In the genomic region with DNA sequence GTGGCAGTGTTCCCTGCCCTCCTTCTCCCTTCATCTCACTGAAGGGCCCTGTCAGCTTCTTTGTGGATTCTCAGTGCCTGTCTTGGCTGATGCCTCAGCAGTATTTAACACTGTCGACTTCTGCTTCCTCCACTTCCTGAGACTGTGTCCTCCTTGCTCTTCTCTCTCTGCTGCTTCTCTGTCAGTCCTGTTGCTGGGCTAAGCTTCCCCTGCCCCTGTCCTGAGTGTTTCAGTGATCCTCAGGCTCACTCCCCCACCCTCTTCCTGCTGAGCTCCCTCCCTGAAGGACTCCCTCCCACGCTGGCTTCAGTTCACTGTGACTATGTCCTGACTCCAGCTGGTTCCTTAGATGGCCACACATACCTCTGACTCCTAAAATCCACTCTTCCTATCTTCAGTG, we compare ENCODE assay signal across 10 cellular contexts.
DNase-seq lines count a peak whose midpoint lies in the region; ATAC-seq and TF ChIP-seq lines count a peak whose summit lies in the region.
"Had no signal": no experiment of that assay in that cellular context is flagged by ENCODE, and none has a peak within 500 bp of the region (broad histone marks: within the 10 kb centered on the region; RNA-seq: fewer than 3 reads in every experiment).

No MANE protein-coding gene starts in this region.

- peak overlapping the region; percentile 63 for H3K27ac Mint-ChIP-seq in stimulated activated memory B cell treated with anti-CD40 and anti-IgM and Interleukin-4, amounts not matched to agents 10 μg/mL and 1 μg/mL and 100 μg/mL, for 72 hours

- H3K9me3 Mint-ChIP-seq in stimulated activated memory B cell treated with anti-CD40 and anti-IgM and Interleukin-4, amounts not matched to agents 10 μg/mL and 1 μg/mL and 100 μg/mL, for 72 hours: no peaks in the 10 kb centered on the region

- H3K4me1 ChIP-seq in ascending aorta: no peaks in the 10 kb centered on the region

- H3K27ac ChIP-seq in ascending aorta: peak overlapping the region; percentile 37 to 58

- H3K4me3 Mint-ChIP-seq in stimulated activated memory B cell treated with anti-CD40 and anti-IgM and Interleukin-4, amounts not matched to agents 10 μg/mL and 1 μg/mL and 100 μg/mL, for 72 hours: no peak overlapping the region

- peaks cover 28% of the 10 kb centered on the region for H3K4me1 Mint-ChIP-seq in stimulated activated memory B cell treated with anti-CD40 and anti-IgM and Interleukin-4, amounts not matched to agents 10 μg/mL and 1 μg/mL and 100 μg/mL, for 72 hours

- DNase-seq in SKM-1 (lab: John Stamatoyannopoulos, UW; ENCODE audit: unreplicated experiment) (peak; percentile 1), SKM-1 treated with dmso at 0.1 percent for 144 hours (lab: John Stamatoyannopoulos, UW; ENCODE audit: unreplicated experiment) (no peak), ascending aorta (ENCODE audit: low spot score in 2 of 2) (peak in 1 of 2 donors; percentile 76), left lobe of liver (ENCODE audit: low spot score) (no peak), activated gamma-delta T cell treated with Interleukin-2 at 50 U/mL for 16 hours (no peak), middle frontal gyrus (ENCODE audit: extremely low spot score, low spot score) (no peak)
- no peak for DNase-seq in effector CD8-positive, alpha-beta T cell (lab: John Stamatoyannopoulos, UW)
- DNase-seq: NCI-H526, T-helper 9 cell had no signal

- ATAC-seq in left lobe of liver: peak; percentile 51
- no peak for ATAC-seq in stimulated activated memory B cell treated with anti-CD40 and anti-IgM and Interleukin-4, amounts not matched to agents 10 μg/mL and 1 μg/mL and 100 μg/mL, for 72 hours

- no peaks in the 10 kb centered on the region for H3K36me3 ChIP-seq in ascending aorta

- no peak for TF ChIP-seq CTCF in ascending aorta (IDR thresholded peaks at IDR 0.05)

- H3K4me3 ChIP-seq in ascending aorta: no peak overlapping the region

- H3K27me3 Mint-ChIP-seq in stimulated activated memory B cell treated with anti-CD40 and anti-IgM and Interleukin-4, amounts not matched to agents 10 μg/mL and 1 μg/mL and 100 μg/mL, for 72 hours: no peaks in the 10 kb centered on the region

- H3K9me3 ChIP-seq in ascending aorta: no peaks in the 10 kb centered on the region

- intact Hi-C loops in ascending aorta (cut with DNase I): no loop called here

- peaks cover 25% of the 10 kb centered on the region for H3K36me3 Mint-ChIP-seq in stimulated activated memory B cell treated with anti-CD40 and anti-IgM and Interleukin-4, amounts not matched to agents 10 μg/mL and 1 μg/mL and 100 μg/mL, for 72 hours

- no peaks in the 10 kb centered on the region for H3K27me3 ChIP-seq in ascending aorta
